ENCODE assay signal across 9 cellular contexts in the genomic region with DNA sequence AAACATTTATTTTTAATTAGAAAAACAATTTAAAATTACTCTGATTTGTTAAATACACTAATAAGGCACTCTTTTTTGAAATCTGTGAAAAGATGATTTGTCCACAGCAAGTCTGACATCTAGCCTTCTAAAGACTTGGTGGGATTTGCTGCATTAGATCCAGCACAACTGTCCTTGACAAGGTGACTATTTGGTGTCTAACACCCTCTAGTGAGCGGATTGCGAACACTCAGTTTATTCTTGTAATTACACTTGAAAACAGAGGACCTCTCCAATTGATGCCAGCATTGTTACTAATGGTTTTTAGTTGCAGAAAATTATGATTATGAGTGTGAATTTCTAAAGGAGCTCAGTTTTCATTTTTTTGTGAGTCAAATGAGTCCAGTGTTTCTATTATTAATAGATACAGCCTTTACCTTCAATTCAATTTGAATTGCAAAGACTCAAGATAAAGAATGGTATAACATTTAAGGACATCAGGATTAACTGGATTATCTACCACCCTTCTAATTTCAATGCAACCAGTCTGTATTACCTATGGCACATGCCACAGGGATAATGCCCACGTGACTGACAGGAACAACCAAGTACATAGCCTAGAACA. TPM values are rescaled to one million over a fixed set of nuclear protein-coding genes. Genes with fewer than 3 reads are reported as not detected.
DNase-seq lines count a peak whose midpoint lies in the region; ATAC-seq, FAIRE-seq and TF ChIP-seq lines count a peak whose summit lies in the region.
"Had no signal": no experiment of that assay in that cellular context is flagged by ENCODE, and none has a peak within 500 bp of the region (broad histone marks: within the 10 kb centered on the region; RNA-seq: fewer than 3 reads in every experiment).

No MANE protein-coding gene starts in this region.

- in situ Hi-C loops in K562 (cut with MboI), result loop anchor here (5.0 kb wide), 1 partner anchor 371 kb away; no protein-coding TSS in a partner anchor

- H3K79me2 ChIP-seq in DOHH2 (ENCODE audit: control insufficient read depth, low read length) (no peaks in the 10 kb centered on the region), K562 (ENCODE audit: control insufficient read depth, insufficient read depth, low read length) (no peaks in the 10 kb centered on the region)

- peak; percentile 98 for TF ChIP-seq RAD21 in K562 (CRISPR knock-in tag; conservative IDR thresholded peaks at IDR 0.05 in 1 of 2, IDR thresholded peaks at IDR 0.05 in 1 of 2)

- no TSS peak for BruUV-seq in K562 (replicated peaks; lab: Mats Ljungman, UMichigan)

- no peaks in the 10 kb centered on the region for H3K36me3 ChIP-seq in DOHH2 (ENCODE audit: control insufficient read depth, low read length)
- no peaks in the 10 kb centered on the region for H3K36me3 ChIP-seq in K562 (ENCODE audit: control insufficient read depth, insufficient read depth, low read length)
- H3K36me3 ChIP-seq in thoracic aorta, result no peaks in the 10 kb centered on the region

- H3K27ac ChIP-seq in DOHH2 (ENCODE audit: low read depth, low read length) (no peak overlapping the region), K562 (ENCODE audit: extremely low read depth, low read depth, low read length) (no peak overlapping the region), thoracic aorta (no peak overlapping the region)

- H3K4me3 ChIP-seq in DOHH2 (ENCODE audit: low read length) (no peak overlapping the region), K562 (no peak overlapping the region), thoracic aorta (no peak overlapping the region)

- peaks cover 23% of the 10 kb centered on the region for H3K4me1 ChIP-seq in DOHH2 (ENCODE audit: control insufficient read depth, low read length)
- peaks cover 0 to 12% of the 10 kb centered on the region in 2 experiments; a peak in 2 of 5 replicates for H3K4me1 ChIP-seq in K562 (replicated peaks in 1 of 2; ENCODE audit: control insufficient read depth in 2 of 2, insufficient read depth in 2 of 2, low read length in 2 of 2)
- H3K4me1 ChIP-seq in thoracic aorta (ENCODE audit: control insufficient read depth in 1 of 2, low read depth in 2 of 2), result no peaks in the 10 kb centered on the region

- intact Hi-C loops in K562 (cut with micrococcal nuclease), result loop anchor here (1.0 to 10.0 kb wide), 5 partner anchors 108 to 988 kb away; no protein-coding TSS in a partner anchor

- no peak for TF ChIP-seq POLR2A in K562 (conservative IDR thresholded peaks at IDR 0.05)

- no peaks in the 10 kb centered on the region for H3K9me1 ChIP-seq in K562 (ENCODE audit: control insufficient read depth, insufficient read depth, low read length)

- H3K4me2 ChIP-seq in DOHH2 (ENCODE audit: low read length), result no peak overlapping the region
- H3K4me2 ChIP-seq in K562 (ENCODE audit: insufficient read depth, low read length), result no peak overlapping the region

- CTCF ChIA-PET in K562 (lab: Yijun Ruan, JAX; ENCODE audit: low intra/inter-chr PET ratio), result interaction anchor here (0.5 to 2.2 kb wide), 4 partner anchors 308 to 564 kb away, joined by 3 to 12 read pairs (median 4); no protein-coding TSS in a partner anchor

- H3K9ac ChIP-seq in K562 (ENCODE audit: insufficient read depth in 1 of 2, low read depth in 2 of 2, low read length in 2 of 2), result no peak overlapping the region

- H3K9me3 ChIP-seq in DOHH2 (ENCODE audit: control insufficient read depth, insufficient read depth, low read length) (no peaks in the 10 kb centered on the region), K562 (replicated peaks; ENCODE audit: control insufficient read depth, insufficient read depth, low read depth, low read length) (no peaks in the 10 kb centered on the region), thoracic aorta (no peaks in the 10 kb centered on the region)

- POLR2A ChIA-PET in K562 (lab: Yijun Ruan, JAX), result no interaction called here

- TF ChIP-seq EP300 in K562 (IDR thresholded peaks at IDR 0.05; ENCODE audit: low read length), result peak; percentile 38; the same call in 1 of the 2 replicates

- H4K20me1 ChIP-seq in DOHH2 (ENCODE audit: control insufficient read depth, insufficient read depth, low read depth, low read length) (no peaks in the 10 kb centered on the region), K562 (replicated peaks; ENCODE audit: control insufficient read depth, insufficient read depth, low read length) (no peaks in the 10 kb centered on the region)

- 4% methylated on average over 3 of the region's 3 CpGs for WGBS in K562 (ENCODE audit: insufficient coverage, low coverage, missing lambda C conversion rate)

- H3K27me3 ChIP-seq in DOHH2 (ENCODE audit: control insufficient read depth, low read length) (no peaks in the 10 kb centered on the region), K562 (ENCODE audit: control insufficient read depth in 2 of 2, insufficient read depth in 2 of 2, low read length in 2 of 2) (no peaks in the 10 kb centered on the region), thoracic aorta (replicated peaks; ENCODE audit: insufficient read depth) (no peaks in the 10 kb centered on the region)

- ATAC-seq in GM19467 (IDR thresholded peaks at IDR 0.05; ENCODE audit: unreplicated experiment) (peak; percentile 90), HG03565 (IDR thresholded peaks at IDR 0.05; ENCODE audit: unreplicated experiment) (peak; percentile 92), K562 (peak; percentile 88), thoracic aorta (ENCODE audit: insufficient number of reproducible peaks, low FRiP score, low read depth) (peak; percentile 65)

- no peak overlapping the region for H2AFZ ChIP-seq in K562 (ENCODE audit: low read depth, low read length)

- FAIRE-seq in K562 (lab: Jason Lieb, UNC), result peak; percentile 97

- DNase-seq in NCI-H524 treated with DMSO at 0.1 percent for 48 hours (lab: John Stamatoyannopoulos, UW) (peak; percentile 25), K562 (ENCODE audit: extremely low read depth in 1 of 4, low spot score in 3 of 4) (peak; percentile 50 to 89 (median 62)), inferior parietal cortex (ENCODE audit: extremely low spot score) (peak; percentile 81), thoracic aorta (ENCODE audit: low spot score) (no peak)
- no peak for DNase-seq in activated naive CD4-positive, alpha-beta T cell (lab: John Stamatoyannopoulos, UW)
- DNase-seq: activated naive CD8-positive, alpha-beta T cell treated with anti-CD3 and anti-CD28 coated beads, Interleukin-2, amount 10 ng/mL, durations not matched to agents 7 days and 5 days had no signal

- no peaks in the 10 kb centered on the region for H3F3A ChIP-seq in DOHH2 (ENCODE audit: control insufficient read depth, insufficient read depth)

- TF ChIP-seq CTCF in DOHH2 (IDR thresholded peaks at IDR 0.05; ENCODE audit: low read depth, low read length, poor library complexity, severe bottlenecking), result peak; percentile 75
- TF ChIP-seq CTCF in K562 (IDR thresholded peaks at IDR 0.05 in 2 of 3, conservative IDR thresholded peaks at IDR 0.05 in 1 of 3; ENCODE audit: insufficient read depth in 2 of 3, low read depth in 1 of 3, low read length in 3 of 3), result peak; percentile 74 to 94 (median 80)
- TF ChIP-seq CTCF in thoracic aorta (IDR thresholded peaks at IDR 0.05), result peak; percentile 52

- H3K9me2 ChIP-seq in DOHH2 (replicated peaks; ENCODE audit: control insufficient read depth, low read length), result no peaks in the 10 kb centered on the region

TF ChIP-seq in K562, 482 proteins besides CTCF, POLR2A, EP300 and RAD21 (continues in another document):
- TF ChIP-seq NR3C1 (CRISPR knock-in tag; IDR thresholded peaks at IDR 0.05) (no peak), TEAD1 (CRISPR knock-in tag; IDR thresholded peaks at IDR 0.05) (peak; percentile 19 to 52; a peak in 1 of 4 replicates), ARID1B (IDR thresholded peaks at IDR 0.05) (no peak)

RNA-seq across cellular contexts. Expression of a gene that starts 29.7 kb away (rescaled TPM):
- not detected in 2 replicates for total RNA-seq in K562 (2011; cell fraction: chromatin; rRNA removed; ENCODE audit: low replicate concordance)
- not detected in 2 replicates for total RNA-seq in K562 (2011; cell fraction: nucleolus; rRNA removed)
- not detected in 2 replicates for total RNA-seq in K562 (2011; cell fraction: nucleoplasm; rRNA removed)
- total RNA-seq in K562 (2014; rRNA removed) (not detected in 2 replicates), K562 (2014; rRNA removed; fragmentation: Illumina TruSeq; extraction: Trizol) (not detected in 2 replicates), K562 (2015; rRNA removed; fragmentation: Illumina TruSeq; extraction: Trizol) (not detected in 2 replicates), K562 (2021) (not detected in 2 replicates), thoracic aorta (not detected)
- polyA plus RNA-seq in K562 (2011; rRNA removed) (not detected in 2 replicates), K562 (2014; fragmentation: Illumina TruSeq; extraction: Trizol) (not detected in 2 replicates), K562 (2014; fragmentation: Nextera tagmentation; extraction: Ambion mirVana) (not detected), K562 (2014; rRNA removed) (not detected in 2 replicates)
- not detected in 2 replicates for polyA plus RNA-seq in K562 (2011; cell fraction: cytosol; rRNA removed)
- not detected in 2 replicates for polyA plus RNA-seq in K562 (2011; cell fraction: nucleus; rRNA removed)
- not detected in 2 replicates for polyA plus RNA-seq in K562 (2012)
- not detected in 2 replicates for polyA minus RNA-seq in K562 (2011; rRNA and poly(A)+ RNA removed)
- polyA minus RNA-seq in K562 (2011; cell fraction: cytosol; rRNA and poly(A)+ RNA removed), result not detected in 2 replicates
- polyA minus RNA-seq in K562 (2011; cell fraction: nucleus; rRNA and poly(A)+ RNA removed), result not detected in 2 replicates
- total RNA-seq: activated naive CD8-positive, alpha-beta T cell treated with anti-CD3 and anti-CD28 coated beads, Interleukin-2, amount 10 ng/mL, durations not matched to agents 7 days and 5 days had no signal

Comparison
In these comparisons a context has a peak if more than half of its experiments do, and no peak if none do; other contexts are left out.
1. DNase-seq: peak in NCI-H524 treated with DMSO at 0.1 percent for 48 hours (single experiment), K562 (4 of 4) and inferior parietal cortex (single experiment); none in thoracic aorta (single experiment) and activated naive CD4-positive, alpha-beta T cell (0 of 4).
2. Peak in every context shown above with its lines, with median percentiles within 50 percentile points of each other: CTCF ChIP-seq and ATAC-seq.